21 cellular contexts compared by ENCODE assay signal in the genomic region with DNA sequence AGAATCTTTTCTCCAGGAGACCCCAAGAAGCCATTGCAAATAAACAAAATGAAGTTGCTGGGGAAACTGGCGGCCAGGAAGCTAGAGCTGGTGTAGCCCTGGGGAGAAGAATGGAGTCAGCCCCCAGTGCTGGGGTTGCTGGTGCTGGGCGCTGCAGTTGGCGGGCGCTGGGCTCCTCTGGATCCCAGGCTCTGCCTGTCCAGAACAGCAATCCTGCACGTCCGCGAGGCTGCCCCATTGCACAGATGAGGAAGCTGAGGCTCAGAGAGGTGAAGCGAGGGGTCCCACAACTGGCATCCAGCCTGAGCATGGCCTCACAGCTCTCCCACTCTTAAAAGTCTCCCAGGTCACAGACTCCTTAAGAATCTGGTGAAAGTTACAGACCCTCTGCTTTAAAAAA.
"Had no signal": no experiment of that assay in that cellular context is flagged by ENCODE, and none has a peak within 500 bp of the region (broad histone marks: within the 10 kb centered on the region; RNA-seq: fewer than 3 reads in every experiment).

No MANE protein-coding gene starts in this region.

- H3K4me2 ChIP-seq: SK-N-SH had no signal

- ATAC-seq: HepG2 had no signal

- H3K9me3 ChIP-seq: SK-N-SH had no signal

- DNase-seq: IMR-90, Karpas-422, KG1, MM.1S, NCI-H1092 treated with DMSO at 0.1 percent for 48 hours, NCI-H1436, NCI-H187, NCI-H2029, NCI-H2081 treated with DMSO at 0.1 percent for 48 hours, NCI-H2171, NCI-H226, NCI-H446, NCI-H510A, NCI-H524 treated with DMSO at 0.1 percent for 48 hours, NCI-H69, NCI-H774, RPMI8226, SHP77, SK-N-SH, SW 1271 had no signal

- H3K9ac ChIP-seq: SK-N-SH had no signal
